Comparison of ENCODE assay signal across 24 cellular contexts in genomic region chr11:110601941-110602340, GRCh38.
DNase-seq lines count a peak whose midpoint lies in the region; ATAC-seq and TF ChIP-seq lines count a peak whose summit lies in the region.
"Had no signal": no experiment of that assay in that cellular context is flagged by ENCODE, and none has a peak within 500 bp of the region (broad histone marks: within the 10 kb centered on the region; RNA-seq: fewer than 3 reads in every experiment).

No MANE protein-coding gene starts in this region.

- H2BK5ac ChIP-seq in H9 (ENCODE audit: insufficient read length, low read length) = no peak overlapping the region

- DNase-seq in DMS53 (lab: John Stamatoyannopoulos, UW) = peak; percentile 79
- peak; percentile 64 for DNase-seq in DMS53 treated with DMSO at 0.1 percent for 48 hours (lab: John Stamatoyannopoulos, UW; ENCODE audit: unreplicated experiment)
- DNase-seq in DMS79 treated with DMSO at 0.1 percent for 48 hours (lab: John Stamatoyannopoulos, UW) = peak; percentile 99
- peak; percentile 70 for DNase-seq in NCI-H187 treated with DMSO at 0.1 percent for 48 hours (lab: John Stamatoyannopoulos, UW)
- no peak for DNase-seq in H9
- DNase-seq in islet precursor cell = no peak
- no peak for DNase-seq in activated CD4-positive, alpha-beta memory T cell treated with anti-CD3 and anti-CD28 coated beads, Interleukin-2, amount 10 ng/mL, durations not matched to agents 7 days and 5 days
- DNase-seq: 8988T; ACHN; BE2C; C1 segment of cervical spinal cord; CD4-positive, alpha-beta memory T cell; CD4-positive, CD25-positive, alpha-beta regulatory T cell; CD8-positive, alpha-beta memory T cell; COR-L47; DMS 273 treated with DMSO at 0.1 percent for 48 hours; DMS153; DND-41; EL; GDM1 had no signal

- no peaks in the 10 kb centered on the region for H3K9me3 ChIP-seq in H9 (ENCODE audit: control insufficient read depth, low read depth, low read length)
- H3K9me3 ChIP-seq: BE2C had no signal

- H3K79me1 ChIP-seq in H9 (ENCODE audit: insufficient read depth, low read depth, low read length, poor library complexity, severe bottlenecking) = no peaks in the 10 kb centered on the region

- POLR2A ChIA-PET in activated CD4-positive, alpha-beta memory T cell treated with anti-CD3 and anti-CD28 coated beads, Interleukin-2, amount 10 ng/mL, durations not matched to agents 7 days and 5 days (lab: Charles Lee) = no interaction called here

- no peak for ATAC-seq in HG03025 (IDR thresholded peaks at IDR 0.05; ENCODE audit: low FRiP score, unreplicated experiment)
- ATAC-seq: GM12878 had no signal

- no peak overlapping the region for H3K56ac ChIP-seq in H9 (ENCODE audit: insufficient read length, low read depth, low read length)

- no peak for TF ChIP-seq CTCF in H9 (conservative IDR thresholded peaks at IDR 0.05)

- H2AFZ ChIP-seq in H9 (ENCODE audit: low read length) = no peak overlapping the region

- H3K27me3 ChIP-seq in H9 (ENCODE audit: insufficient read depth, low read length) = no peaks in the 10 kb centered on the region
- H3K27me3 ChIP-seq: BE2C, BLaER1 had no signal

- H3K9ac ChIP-seq in H9 (ENCODE audit: extremely low read depth, insufficient read length, low read length) = no peak overlapping the region
- H3K9ac ChIP-seq: BLaER1 had no signal

- no peak overlapping the region for H2BK20ac ChIP-seq in H9 (ENCODE audit: low read depth, low read length, poor library complexity, severe bottlenecking)

- H3K18ac ChIP-seq in H9 (ENCODE audit: insufficient read length, low read depth, low read length) = no peak overlapping the region

- no peak overlapping the region for H2BK120ac ChIP-seq in H9 (ENCODE audit: low read depth, low read length, poor library complexity, severe bottlenecking)

- no peak overlapping the region for H3K4me3 Mint-ChIP-seq in H9
- H3K4me3 Mint-ChIP-seq in activated CD4-positive, alpha-beta memory T cell treated with anti-CD3 and anti-CD28 coated beads, Interleukin-2, amount 10 ng/mL, durations not matched to agents 7 days and 5 days = no peak overlapping the region
- H3K4me3 Mint-ChIP-seq: CD14-positive monocyte; CD4-positive, alpha-beta memory T cell; CD4-positive, CD25-positive, alpha-beta regulatory T cell; CD8-positive, alpha-beta memory T cell had no signal

- no peak overlapping the region for H2BK15ac ChIP-seq in H9 (ENCODE audit: low read depth, low read length)

- no CpG with 5 or more reads among the region's 4 CpGs for WGBS in H9 (ENCODE audit: extremely low coverage, insufficient read length, low lambda C conversion rate)

- H3K9me3 Mint-ChIP-seq in H9 = peaks cover 0 to 3% of the 10 kb centered on the region in 2 experiments; a peak in 2 of 5 replicates
- H3K9me3 Mint-ChIP-seq in activated CD4-positive, alpha-beta memory T cell treated with anti-CD3 and anti-CD28 coated beads, Interleukin-2, amount 10 ng/mL, durations not matched to agents 7 days and 5 days = no peaks in the 10 kb centered on the region

- no peak overlapping the region for H4K91ac ChIP-seq in H9 (ENCODE audit: insufficient read length, low read depth, low read length)

- no peak overlapping the region for H3K14ac ChIP-seq in H9 (ENCODE audit: insufficient read depth, low read length)

- H3K27me3 Mint-ChIP-seq in H9 (ENCODE audit: low read depth) = no peaks in the 10 kb centered on the region; the same call in 1 of the 2 replicates
- peaks cover 18% of the 10 kb centered on the region for H3K27me3 Mint-ChIP-seq in activated CD4-positive, alpha-beta memory T cell treated with anti-CD3 and anti-CD28 coated beads, Interleukin-2, amount 10 ng/mL, durations not matched to agents 7 days and 5 days
- H3K27me3 Mint-ChIP-seq: CD4-positive, alpha-beta memory T cell; CD4-positive, CD25-positive, alpha-beta regulatory T cell; CD8-positive, alpha-beta memory T cell had no signal

- H4K8ac ChIP-seq in H9 (replicated peaks; ENCODE audit: insufficient read length, low read depth, low read length) = no peak overlapping the region

- H3K27ac Mint-ChIP-seq in H9 = no peak overlapping the region
- H3K27ac Mint-ChIP-seq in activated CD4-positive, alpha-beta memory T cell treated with anti-CD3 and anti-CD28 coated beads, Interleukin-2, amount 10 ng/mL, durations not matched to agents 7 days and 5 days = no peak overlapping the region
- H3K27ac Mint-ChIP-seq: CD14-positive monocyte; CD4-positive, alpha-beta memory T cell; CD4-positive, CD25-positive, alpha-beta regulatory T cell; CD8-positive, alpha-beta memory T cell had no signal

- H3K36me3 Mint-ChIP-seq in H9 (ENCODE audit: insufficient read depth in 1 of 3, low read depth in 3 of 3) = no peaks in the 10 kb centered on the region; a peak in 1 of 7 replicates
- H3K36me3 Mint-ChIP-seq in activated CD4-positive, alpha-beta memory T cell treated with anti-CD3 and anti-CD28 coated beads, Interleukin-2, amount 10 ng/mL, durations not matched to agents 7 days and 5 days (ENCODE audit: low read depth) = no peaks in the 10 kb centered on the region
- H3K36me3 Mint-ChIP-seq: CD14-positive monocyte; CD4-positive, alpha-beta memory T cell; CD4-positive, CD25-positive, alpha-beta regulatory T cell; CD8-positive, alpha-beta memory T cell had no signal

- no peak overlapping the region for H2AK5ac ChIP-seq in H9 (ENCODE audit: insufficient read length, low read length)

- no peaks in the 10 kb centered on the region for H3K79me2 ChIP-seq in H9 (ENCODE audit: insufficient read depth, low read length)

- H2BK12ac ChIP-seq in H9 (ENCODE audit: insufficient read length, low read depth, low read length) = no peak overlapping the region

- no peaks in the 10 kb centered on the region for H3K23me2 ChIP-seq in H9 (ENCODE audit: insufficient read length, low read depth, low read length, poor library complexity, severe bottlenecking)

- H3K27ac ChIP-seq in H9 (ENCODE audit: insufficient read length, low read depth, low read length) = no peak overlapping the region
- H3K27ac ChIP-seq: BLaER1 had no signal

- H3K23ac ChIP-seq in H9 (ENCODE audit: insufficient read length, low read depth, low read length) = no peak overlapping the region

- no peaks in the 10 kb centered on the region for H3K4me1 ChIP-seq in H9 (ENCODE audit: insufficient read depth, low read length)
- H3K4me1 ChIP-seq: BE2C, BLaER1 had no signal

- no peak overlapping the region for H4K5ac ChIP-seq in H9 (ENCODE audit: insufficient read length, low read depth, low read length)

- CTCF ChIA-PET in activated CD4-positive, alpha-beta memory T cell treated with anti-CD3 and anti-CD28 coated beads, Interleukin-2, amount 10 ng/mL, durations not matched to agents 7 days and 5 days (lab: Charles Lee) = no interaction called here

- H3T11ph ChIP-seq in H9 (ENCODE audit: low read length) = no peak overlapping the region

- 0 out of 4 replicates have a peak, but pooled peaks cover 0 to 3% of the 10 kb centered on the region in 2 experiments for H3K4me1 Mint-ChIP-seq in H9
- no peaks in the 10 kb centered on the region for H3K4me1 Mint-ChIP-seq in activated CD4-positive, alpha-beta memory T cell treated with anti-CD3 and anti-CD28 coated beads, Interleukin-2, amount 10 ng/mL, durations not matched to agents 7 days and 5 days
- H3K4me1 Mint-ChIP-seq: CD14-positive monocyte; CD4-positive, alpha-beta memory T cell; CD4-positive, CD25-positive, alpha-beta regulatory T cell; CD8-positive, alpha-beta memory T cell had no signal

- H4K20me1 ChIP-seq in H9 (ENCODE audit: control insufficient read depth, insufficient read depth, insufficient read length) = no peaks in the 10 kb centered on the region
- H4K20me1 ChIP-seq: BLaER1 had no signal

- no peak overlapping the region for H3K4ac ChIP-seq in H9 (ENCODE audit: low read depth, low read length)

- no peak overlapping the region for H3K4me2 ChIP-seq in H9 (ENCODE audit: insufficient read depth, insufficient read length, low read length)
- H3K4me2 ChIP-seq: BLaER1 had no signal

Comparison
In these comparisons a context has a peak if more than half of its experiments do, and no peak if none do; other contexts are left out.
1. DNase-seq: peak in DMS53 (single experiment), DMS53 treated with DMSO at 0.1 percent for 48 hours (single experiment), DMS79 treated with DMSO at 0.1 percent for 48 hours (single experiment) and NCI-H187 treated with DMSO at 0.1 percent for 48 hours (single experiment); none in H9 (single experiment), islet precursor cell (single experiment) and activated CD4-positive, alpha-beta memory T cell treated with anti-CD3 and anti-CD28 coated beads, Interleukin-2, amount 10 ng/mL, durations not matched to agents 7 days and 5 days (single experiment).